In genomic region chrX:30889147-30890125, GRCh38 we compare ENCODE assay signal across 8 cellular contexts. TPM values are rescaled to one million over a fixed set of nuclear protein-coding genes. Genes with fewer than 3 reads are reported as not detected.
DNase-seq lines count a peak whose midpoint lies in the region; ATAC-seq and TF ChIP-seq lines count a peak whose summit lies in the region.

Gene TAB3 (minus strand): TSS chrX:30889254. CDS start chrX:30859588, 29,666 bp downstream.

- no peak for TF ChIP-seq CTCF in esophagus squamous epithelium (IDR thresholded peaks at IDR 0.05)

- peaks cover 41% of the 10 kb centered on the region for H3K79me2 ChIP-seq in Karpas-422 (ENCODE audit: low read length)

- H3K27ac ChIP-seq in Karpas-422 (ENCODE audit: low read length) (0 out of 2 replicates have a peak within 1 kb of the TSS, but pooled peaks have one; percentile 23), esophagus squamous epithelium (peak within 1 kb of the TSS; percentile 85 to 93 (median 92))

- peak within 1 kb of the TSS; percentile 61 for H2AFZ ChIP-seq in Karpas-422 (ENCODE audit: low read length)

- H3K9me2 ChIP-seq in Karpas-422 (replicated peaks; ENCODE audit: insufficient read depth, low read length) = no peaks in the 10 kb centered on the region

- peaks cover 6% of the 10 kb centered on the region; the same call in 1 of the 2 replicates for H3K4me1 ChIP-seq in Karpas-422 (ENCODE audit: low read length)
- peaks cover 0 to 29% (median 0%) of the 10 kb centered on the region in 3 donors for H3K4me1 ChIP-seq in esophagus squamous epithelium

- H3K9me3 ChIP-seq in Karpas-422 (ENCODE audit: low read length) = no peaks in the 10 kb centered on the region
- no peaks in the 10 kb centered on the region for H3K9me3 ChIP-seq in esophagus squamous epithelium

- DNase-seq in DMS79 treated with DMSO at 0.1 percent for 48 hours (lab: John Stamatoyannopoulos, UW) = peak; percentile 63
- DNase-seq in Karpas-422 = peak; percentile 97
- peak; percentile 93 for DNase-seq in RKO (ENCODE audit: low spot score)
- DNase-seq in activated T-helper 1 cell treated with Interleukin-2 at 50 U/mL for 16 hours (ENCODE audit: low read depth) = peak; percentile 85
- peak; percentile 70 for DNase-seq in esophagus squamous epithelium (lab: John Stamatoyannopoulos, UW)
- DNase-seq in myocyte (ENCODE audit: low read depth) = peak; percentile 95
- DNase-seq in stimulated activated CD8-positive, alpha-beta memory T cell treated with anti-CD3 and anti-CD28 coated beads, Interleukin-7, amount 100 ng/mL, for 48 hours (ENCODE audit: extremely low read depth in 1 of 2, low read depth in 1 of 2) = peak; percentile 77 to 87

- peak within 1 kb of the TSS; percentile 81 for H3K4me2 ChIP-seq in Karpas-422 (ENCODE audit: low read depth, low read length, poor library complexity, severe bottlenecking)

- intact Hi-C loops in esophagus squamous epithelium (cut with DNase I) = no loop called here

- H4K20me1 ChIP-seq in Karpas-422 (ENCODE audit: insufficient read depth, low read depth, low read length) = no peaks in the 10 kb centered on the region

- H3K36me3 ChIP-seq in Karpas-422 (ENCODE audit: insufficient read depth, low read length) = no peaks in the 10 kb centered on the region
- H3K36me3 ChIP-seq in esophagus squamous epithelium = no peaks in the 10 kb centered on the region

- peak in 2 of 4 donors; percentile 37 to 48 for TF ChIP-seq POLR2A in esophagus squamous epithelium (IDR thresholded peaks at IDR 0.05)

- no peaks in the 10 kb centered on the region for H3K27me3 ChIP-seq in Karpas-422 (ENCODE audit: low read length)
- H3K27me3 ChIP-seq in esophagus squamous epithelium = no peaks in the 10 kb centered on the region

- H3K9ac ChIP-seq in Karpas-422 (ENCODE audit: low read length) = peak within 1 kb of the TSS; percentile 79

- H3K4me3 ChIP-seq in Karpas-422 (ENCODE audit: low read length) = peak within 1 kb of the TSS; percentile 74
- H3K4me3 ChIP-seq in esophagus squamous epithelium = peak within 1 kb of the TSS; percentile 64 to 79 (median 74)

- ATAC-seq in GM21825 (IDR thresholded peaks at IDR 0.05; ENCODE audit: unreplicated experiment) = peak; percentile 90

- 2 to 41% methylated on average over 8 to 18 of the region's 62 CpGs for WGBS in esophagus squamous epithelium, 2 donors

RNA-seq across cellular contexts. Expression of gene TAB3, which starts in this region (rescaled TPM):
- total RNA-seq in Karpas-422 (2014; rRNA removed; shearing (Covaris generic); ENCODE audit: low replicate concordance) = 11.7 and 25.7 TPM in 2 replicates
- 10 to 100 TPM; 33.1 to 48.1 (median 35.8) TPM for total RNA-seq in esophagus squamous epithelium
- 26.4 and 27.2 TPM in 2 replicates for total RNA-seq in myocyte
- polyA plus RNA-seq in myocyte (2012) = 5.9 TPM

Comparison
In these comparisons a context has a peak if more than half of its experiments do, and no peak if none do; other contexts are left out.
1. Peak in every context shown above with its lines: DNase-seq, ATAC-seq, H3K4me3 ChIP-seq and H3K27ac ChIP-seq.